10 cellular contexts compared by ENCODE assay signal in genomic region chr5:143922718-143923117, GRCh38.
DNase-seq lines count a peak whose midpoint lies in the region; ATAC-seq and TF ChIP-seq lines count a peak whose summit lies in the region.
"Had no signal": no experiment of that assay in that cellular context is flagged by ENCODE, and none has a peak within 500 bp of the region (broad histone marks: within the 10 kb centered on the region; RNA-seq: fewer than 3 reads in every experiment).

No MANE protein-coding gene starts in this region.

- H3K9ac ChIP-seq in mesendoderm (ENCODE audit: low read length), result no peak overlapping the region

- H3K27ac Mint-ChIP-seq in activated naive CD4-positive, alpha-beta T cell treated with anti-CD3 and anti-CD28 coated beads, Interleukin-2, amount 10 ng/mL, durations not matched to agents 7 days and 5 days, result no peak overlapping the region
- no peak overlapping the region for H3K27ac Mint-ChIP-seq in activated CD8-positive, alpha-beta T cell treated with anti-CD3 and anti-CD28 coated beads, Interleukin-2, amount 10 ng/mL, durations not matched to agents 7 days and 5 days
- H3K27ac Mint-ChIP-seq: stimulated activated naive CD8-positive, alpha-beta T cell treated with anti-CD3 and anti-CD28 coated beads, Interleukin-15, Interleukin-2, amounts not matched to agents 100 ng/mL and 50 ng/mL, for 24 hours had no signal

- no peak overlapping the region for H2BK5ac ChIP-seq in mesendoderm (ENCODE audit: low read length)

- TF ChIP-seq POLR2A in uterus (IDR thresholded peaks at IDR 0.05), result no peak

- no peak overlapping the region for H3K56ac ChIP-seq in mesendoderm (ENCODE audit: low read length)

- H3K4me3 Mint-ChIP-seq in activated naive CD4-positive, alpha-beta T cell treated with anti-CD3 and anti-CD28 coated beads, Interleukin-2, amount 10 ng/mL, durations not matched to agents 7 days and 5 days, result no peak overlapping the region
- H3K4me3 Mint-ChIP-seq in activated CD8-positive, alpha-beta T cell treated with anti-CD3 and anti-CD28 coated beads, Interleukin-2, amount 10 ng/mL, durations not matched to agents 7 days and 5 days, result no peak overlapping the region
- H3K4me3 Mint-ChIP-seq: stimulated activated naive CD8-positive, alpha-beta T cell treated with anti-CD3 and anti-CD28 coated beads, Interleukin-15, Interleukin-2, amounts not matched to agents 100 ng/mL and 50 ng/mL, for 24 hours had no signal

- H3K79me1 ChIP-seq in mesendoderm (ENCODE audit: low read length), result no peaks in the 10 kb centered on the region

- H3K9me3 Mint-ChIP-seq in activated naive CD4-positive, alpha-beta T cell treated with anti-CD3 and anti-CD28 coated beads, Interleukin-2, amount 10 ng/mL, durations not matched to agents 7 days and 5 days, result no peaks in the 10 kb centered on the region
- no peaks in the 10 kb centered on the region for H3K9me3 Mint-ChIP-seq in activated CD8-positive, alpha-beta T cell treated with anti-CD3 and anti-CD28 coated beads, Interleukin-2, amount 10 ng/mL, durations not matched to agents 7 days and 5 days (ENCODE audit: insufficient read depth)
- H3K9me3 Mint-ChIP-seq: stimulated activated naive CD8-positive, alpha-beta T cell treated with anti-CD3 and anti-CD28 coated beads, Interleukin-15, Interleukin-2, amounts not matched to agents 100 ng/mL and 50 ng/mL, for 24 hours had no signal

- intact Hi-C loops in uterus (cut with DNase I; ENCODE audit: low total_unique reads), result no loop called here

- DNase-seq in AG10803 (ENCODE audit: low read depth) (peak; percentile 82), MG63 (peak; percentile 81), epithelial cell of prostate (ENCODE audit: low read depth, low spot score) (no peak), mesendoderm (peak; percentile 64), uterus (no peak)
- DNase-seq in activated naive CD4-positive, alpha-beta T cell treated with anti-CD3 and anti-CD28 coated beads, Interleukin-2, amount 10 ng/mL, durations not matched to agents 7 days and 5 days, result no peak
- no peak for DNase-seq in activated CD4-positive, CD25-positive, alpha-beta regulatory T cell (lab: John Stamatoyannopoulos, UW)
- DNase-seq in activated CD8-positive, alpha-beta T cell treated with anti-CD3 and anti-CD28 coated beads, Interleukin-2, amount 10 ng/mL, durations not matched to agents 7 days and 5 days, result no peak
- DNase-seq: activated CD4-positive, alpha-beta T cell treated with anti-CD3 and anti-CD28 coated beads, Interleukin-2, amount 50 U/mL, for 1 hour had no signal

- H3K4me1 ChIP-seq in mesendoderm (ENCODE audit: control insufficient read depth, low read depth, low read length) (peaks cover 4% of the 10 kb centered on the region), uterus (no peaks in the 10 kb centered on the region)

- H3K23ac ChIP-seq in mesendoderm (ENCODE audit: low read length), result no peak overlapping the region

- no peaks in the 10 kb centered on the region for H3K27me3 ChIP-seq in MG63
- no peaks in the 10 kb centered on the region for H3K27me3 ChIP-seq in mesendoderm (ENCODE audit: insufficient read depth, low read length, poor library complexity)
- no peaks in the 10 kb centered on the region for H3K27me3 ChIP-seq in uterus

- H2BK120ac ChIP-seq in mesendoderm (ENCODE audit: low read depth, low read length), result no peak overlapping the region

- H3K36me3 ChIP-seq in MG63, result 0 out of 2 replicates have a peak, but pooled peaks cover 2% of the 10 kb centered on the region
- no peaks in the 10 kb centered on the region for H3K36me3 ChIP-seq in mesendoderm (ENCODE audit: control insufficient read depth, insufficient read depth, low read length)
- H3K36me3 ChIP-seq in uterus, result no peaks in the 10 kb centered on the region

- H3K4me2 ChIP-seq in mesendoderm (ENCODE audit: low read length), result no peak overlapping the region

- H3K4ac ChIP-seq in mesendoderm (ENCODE audit: low read depth, low read length), result no peak overlapping the region

- H3K18ac ChIP-seq in mesendoderm (ENCODE audit: low read length), result no peak overlapping the region

- TF ChIP-seq CTCF in AG10803 (conservative IDR thresholded peaks at IDR 0.05; ENCODE audit: low read length) (no peak), uterus (IDR thresholded peaks at IDR 0.05) (no peak)

- H2BK15ac ChIP-seq in mesendoderm (replicated peaks; ENCODE audit: low read depth), result no peak overlapping the region

- no peak overlapping the region for H2AK5ac ChIP-seq in mesendoderm (ENCODE audit: low read length)

- no CpG with 5 or more reads among the region's 2 CpGs for WGBS in mesendoderm (ENCODE audit: extremely low coverage, insufficient coverage, low lambda C conversion rate)

- H3K9me3 ChIP-seq in MG63 (peaks cover 2% of the 10 kb centered on the region), uterus (no peaks in the 10 kb centered on the region)

- no peak overlapping the region for H4K5ac ChIP-seq in mesendoderm (ENCODE audit: low read length)

- CTCF ChIA-PET in activated naive CD4-positive, alpha-beta T cell treated with anti-CD3 and anti-CD28 coated beads, Interleukin-2, amount 10 ng/mL, durations not matched to agents 7 days and 5 days (lab: Charles Lee), result no interaction called here
- CTCF ChIA-PET in activated CD8-positive, alpha-beta T cell treated with anti-CD3 and anti-CD28 coated beads, Interleukin-2, amount 10 ng/mL, durations not matched to agents 7 days and 5 days (lab: Charles Lee), result interaction anchor here (0.6 kb wide), 1 partner anchor 725 kb away, joined by 3 read pairs; no protein-coding TSS in a partner anchor

- H3K4me1 Mint-ChIP-seq in activated naive CD4-positive, alpha-beta T cell treated with anti-CD3 and anti-CD28 coated beads, Interleukin-2, amount 10 ng/mL, durations not matched to agents 7 days and 5 days, result peaks cover 5% of the 10 kb centered on the region
- peaks cover 8% of the 10 kb centered on the region for H3K4me1 Mint-ChIP-seq in activated CD8-positive, alpha-beta T cell treated with anti-CD3 and anti-CD28 coated beads, Interleukin-2, amount 10 ng/mL, durations not matched to agents 7 days and 5 days (ENCODE audit: low read depth)

- H3K4me3 ChIP-seq in AG10803 (ENCODE audit: low read length) (no peak overlapping the region), MG63 (no peak overlapping the region), mesendoderm (ENCODE audit: low read length) (no peak overlapping the region), uterus (no peak overlapping the region)

- no peak for ATAC-seq in activated CD8-positive, alpha-beta T cell treated with anti-CD3 and anti-CD28 coated beads, Interleukin-2, amount 10 ng/mL, durations not matched to agents 7 days and 5 days

- no peaks in the 10 kb centered on the region for H3K36me3 Mint-ChIP-seq in activated naive CD4-positive, alpha-beta T cell treated with anti-CD3 and anti-CD28 coated beads, Interleukin-2, amount 10 ng/mL, durations not matched to agents 7 days and 5 days
- H3K36me3 Mint-ChIP-seq in activated CD8-positive, alpha-beta T cell treated with anti-CD3 and anti-CD28 coated beads, Interleukin-2, amount 10 ng/mL, durations not matched to agents 7 days and 5 days (ENCODE audit: low read depth), result no peaks in the 10 kb centered on the region

- no peaks in the 10 kb centered on the region for H3K27me3 Mint-ChIP-seq in activated naive CD4-positive, alpha-beta T cell treated with anti-CD3 and anti-CD28 coated beads, Interleukin-2, amount 10 ng/mL, durations not matched to agents 7 days and 5 days
- peaks cover 3% of the 10 kb centered on the region for H3K27me3 Mint-ChIP-seq in activated CD8-positive, alpha-beta T cell treated with anti-CD3 and anti-CD28 coated beads, Interleukin-2, amount 10 ng/mL, durations not matched to agents 7 days and 5 days (ENCODE audit: low read depth)
- H3K27me3 Mint-ChIP-seq: stimulated activated naive CD8-positive, alpha-beta T cell treated with anti-CD3 and anti-CD28 coated beads, Interleukin-15, Interleukin-2, amounts not matched to agents 100 ng/mL and 50 ng/mL, for 24 hours had no signal

- peak overlapping the region; percentile 82 for H3K27ac ChIP-seq in epithelial cell of prostate
- no peak overlapping the region for H3K27ac ChIP-seq in mesendoderm (ENCODE audit: low read depth, low read length)
- H3K27ac ChIP-seq in uterus, result no peak overlapping the region

- no peak overlapping the region for H4K8ac ChIP-seq in mesendoderm (ENCODE audit: low read depth, low read length)

- POLR2A ChIA-PET in activated CD8-positive, alpha-beta T cell treated with anti-CD3 and anti-CD28 coated beads, Interleukin-2, amount 10 ng/mL, durations not matched to agents 7 days and 5 days (lab: Charles Lee), result no interaction called here

- no peaks in the 10 kb centered on the region for H3K79me2 ChIP-seq in mesendoderm (ENCODE audit: control insufficient read depth, insufficient read depth, low read length)

Comparison
In these comparisons a context has a peak if more than half of its experiments do, and no peak if none do; other contexts are left out.
1. DNase-seq: peak in AG10803 (single experiment), MG63 (single experiment) and mesendoderm (single experiment); none in epithelial cell of prostate (single experiment), activated naive CD4-positive, alpha-beta T cell treated with anti-CD3 and anti-CD28 coated beads, Interleukin-2, amount 10 ng/mL, durations not matched to agents 7 days and 5 days (single experiment), activated CD4-positive, CD25-positive, alpha-beta regulatory T cell (0 of 4), activated CD8-positive, alpha-beta T cell treated with anti-CD3 and anti-CD28 coated beads, Interleukin-2, amount 10 ng/mL, durations not matched to agents 7 days and 5 days (single experiment) and uterus (0 of 2).